ENCODE assay signal across 21 cellular contexts in the genomic region with DNA sequence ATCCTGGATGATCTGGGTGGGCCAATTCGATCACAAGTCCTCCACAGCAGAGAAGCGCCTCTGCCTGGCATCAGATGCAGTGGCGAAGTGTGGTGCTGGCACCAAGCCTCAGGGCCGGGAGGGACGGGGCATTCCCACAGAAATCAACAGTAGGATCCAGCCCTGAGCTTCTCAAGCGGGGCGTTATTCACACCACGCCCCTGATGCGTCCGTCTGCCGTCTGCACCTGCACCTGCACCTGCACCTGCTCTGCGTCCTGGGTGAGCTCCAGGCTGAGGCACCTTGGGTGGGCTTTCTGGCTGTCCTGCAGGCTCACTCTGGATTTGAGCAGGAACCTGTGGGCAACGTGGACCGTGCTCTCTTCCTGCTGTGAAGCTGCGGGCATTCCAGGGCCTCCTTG. TPM values are rescaled to one million over a fixed set of nuclear protein-coding genes. Genes with fewer than 3 reads are reported as not detected.
DNase-seq lines count a peak whose midpoint lies in the region; ATAC-seq and TF ChIP-seq lines count a peak whose summit lies in the region.
"Had no signal": no experiment of that assay in that cellular context is flagged by ENCODE, and none has a peak within 500 bp of the region (broad histone marks: within the 10 kb centered on the region; RNA-seq: fewer than 3 reads in every experiment).

No MANE protein-coding gene starts in this region.

- peak; percentile 68 for ATAC-seq in mucosa of descending colon
- no peak for ATAC-seq in GM18867 (IDR thresholded peaks at IDR 0.05; ENCODE audit: unreplicated experiment)
- ATAC-seq in HG03175 (IDR thresholded peaks at IDR 0.05; ENCODE audit: unreplicated experiment): no peak
- ATAC-seq: Right ventricle myocardium inferior had no signal

- peak; percentile 74 for DNase-seq in NCI-H748 (lab: John Stamatoyannopoulos, UW; ENCODE audit: unreplicated experiment)
- DNase-seq in NCI-H748 treated with DMSO at 0.1 percent for 48 hours (lab: John Stamatoyannopoulos, UW): no peak
- peak; percentile 56 for DNase-seq in NCI-H1105 (lab: John Stamatoyannopoulos, UW)
- peak; percentile 42 for DNase-seq in NCI-H526 treated with DMSO at 0.1 percent for 48 hours (lab: John Stamatoyannopoulos, UW)
- no peak for DNase-seq in mucosa of descending colon
- DNase-seq in SKM-1 (lab: John Stamatoyannopoulos, UW; ENCODE audit: unreplicated experiment): no peak
- DNase-seq: Calu3; CD4-positive, alpha-beta memory T cell; DMS53; Kasumi-1; MG63; NCI-H146; NCI-H2081; NCI-H446; Peyer's patch; T1000 had no signal

- intact Hi-C loops in mucosa of descending colon (cut with DNase I, micrococcal nuclease): no loop called here

- no peaks in the 10 kb centered on the region for H3K9me3 ChIP-seq in mucosa of descending colon
- H3K9me3 ChIP-seq: MG63, Peyer's patch, SJSA1 had no signal

- no peaks in the 10 kb centered on the region for H3K4me1 ChIP-seq in mucosa of descending colon (ENCODE audit: low read depth)
- H3K4me1 ChIP-seq: Peyer's patch, SJSA1 had no signal

- H3K36me3 ChIP-seq in mucosa of descending colon (ENCODE audit: low read depth): no peaks in the 10 kb centered on the region
- H3K36me3 ChIP-seq: MG63, Peyer's patch, SJSA1 had no signal

- H3K4me3 ChIP-seq in mucosa of descending colon: no peak overlapping the region
- H3K4me3 ChIP-seq: MG63, Peyer's patch, SJSA1 had no signal

- TF ChIP-seq CTCF in mucosa of descending colon (IDR thresholded peaks at IDR 0.05): no peak

RNA-seq across cellular contexts. Expression of gene NTSR1, which starts 13.8 kb away (rescaled TPM):
- 10 to 100 TPM in 1 of 3 donors, under 1 TPM in 1, not detected in 1; 0.31 to 22.1 TPM for total RNA-seq in mucosa of descending colon
- total RNA-seq: Calu3, OCI-LY7, Right ventricle myocardium inferior, SJSA1 had no signal

RNA-seq across cellular contexts. Expression of gene SLCO4A1, which starts 52.6 kb away (rescaled TPM):
- total RNA-seq in mucosa of descending colon: 10 to 100 TPM; 13.3 to 18.5 (median 15.0) TPM

Comparison
In these comparisons a context has a peak if more than half of its experiments do, and no peak if none do; other contexts are left out.
1. DNase-seq: peak in NCI-H748 (single experiment), NCI-H1105 (single experiment) and NCI-H526 treated with DMSO at 0.1 percent for 48 hours (single experiment); none in NCI-H748 treated with DMSO at 0.1 percent for 48 hours (single experiment), mucosa of descending colon (0 of 3) and SKM-1 (single experiment).